ENCODE assay signal across 22 cellular contexts in the genomic region with DNA sequence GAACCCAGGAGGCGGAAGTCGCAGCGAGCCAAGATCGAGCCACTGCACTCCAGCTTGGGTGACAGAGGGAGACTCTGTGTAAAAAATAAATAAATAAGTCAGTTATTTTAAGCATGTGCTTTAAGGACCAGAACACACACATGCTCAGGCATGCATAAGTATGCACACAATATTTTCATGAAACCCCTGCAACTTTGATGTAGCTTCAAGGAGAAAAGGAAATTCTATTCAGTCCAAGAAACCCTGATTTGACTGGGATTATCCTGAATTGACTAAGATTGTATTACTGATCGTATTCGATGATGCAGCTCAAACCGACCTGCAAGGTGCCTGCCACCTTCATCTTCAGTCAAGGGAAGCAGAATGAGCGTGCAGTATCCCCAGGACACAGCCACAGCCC. TPM values are rescaled to one million over a fixed set of nuclear protein-coding genes. Genes with fewer than 3 reads are reported as not detected.
DNase-seq lines count a peak whose midpoint lies in the region; ATAC-seq and TF ChIP-seq lines count a peak whose summit lies in the region.
"Had no signal": no experiment of that assay in that cellular context is flagged by ENCODE, and none has a peak within 500 bp of the region (broad histone marks: within the 10 kb centered on the region; RNA-seq: fewer than 3 reads in every experiment).

No MANE protein-coding gene starts in this region.

- DNase-seq in GM12865 (ENCODE audit: low read depth) (peak; percentile 9), esophagus muscularis mucosa (ENCODE audit: extremely low spot score) (peak; percentile 66), osteoblast (ENCODE audit: insufficient read length, low spot score, missing footprints) (peak; percentile 51), NCI-H2171 treated with DMSO at 0.1 percent for 48 hours (lab: John Stamatoyannopoulos, UW) (no peak), immature natural killer cell (no peak)
- DNase-seq in activated T-helper 1 cell treated with anti-CD3 and anti-CD28 coated beads, Interleukin-12 subunit alpha, Interleukin-12 subunit beta, Interleukin-2, Interleukin-4 antibody, amounts not matched to agents 30 ng/mL and 10 ng/mL and 1 ng/mL, durations not matched to agents 14 hours and 24 hours and 36 hours (ENCODE audit: low spot score) = no peak
- no peak for DNase-seq in stimulated activated CD4-positive, alpha-beta T cell treated with anti-CD3 and anti-CD28 coated beads, Interleukin-15, amount 100 ng/mL, for 24 hours
- DNase-seq: AML-193; Caco-2; Calu3; CD4-positive, alpha-beta T cell; CD8-positive, alpha-beta T cell; DMS79 treated with DMSO at 0.1 percent for 48 hours; GF-D8 had no signal

- peaks cover 28% of the 10 kb centered on the region for H3K27me3 Mint-ChIP-seq in activated T-helper 17 cell treated with anti-CD3 and anti-CD28 coated beads, Interleukin-2, amount 50 U/mL, for 72 hours
- H3K27me3 Mint-ChIP-seq in immature natural killer cell (ENCODE audit: low read depth in 3 of 3) = peaks cover 2 to 20% (median 3%) of the 10 kb centered on the region in 3 donors
- no peaks in the 10 kb centered on the region for H3K27me3 Mint-ChIP-seq in activated T-helper 1 cell treated with anti-CD3 and anti-CD28 coated beads, Interleukin-12 subunit alpha, Interleukin-12 subunit beta, Interleukin-2, Interleukin-4 antibody, amounts not matched to agents 30 ng/mL and 10 ng/mL and 1 ng/mL, durations not matched to agents 14 hours and 24 hours and 36 hours (ENCODE audit: insufficient read depth)

- no peak for TF ChIP-seq CTCF in GM12865 (IDR thresholded peaks at IDR 0.05; ENCODE audit: insufficient read depth, low read depth, low read length, missing control alignments)
- no peak for TF ChIP-seq CTCF in esophagus muscularis mucosa (IDR thresholded peaks at IDR 0.05)
- TF ChIP-seq CTCF in osteoblast (IDR thresholded peaks at IDR 0.05; ENCODE audit: extremely low read depth, low read depth, low read length) = no peak

- H3K36me3 Mint-ChIP-seq in activated T-helper 17 cell treated with anti-CD3 and anti-CD28 coated beads, Interleukin-2, amount 50 U/mL, for 72 hours (ENCODE audit: low read depth) = no peaks in the 10 kb centered on the region
- H3K36me3 Mint-ChIP-seq in immature natural killer cell = no peaks in the 10 kb centered on the region
- no peaks in the 10 kb centered on the region for H3K36me3 Mint-ChIP-seq in activated T-helper 1 cell treated with anti-CD3 and anti-CD28 coated beads, Interleukin-12 subunit alpha, Interleukin-12 subunit beta, Interleukin-2, Interleukin-4 antibody, amounts not matched to agents 30 ng/mL and 10 ng/mL and 1 ng/mL, durations not matched to agents 14 hours and 24 hours and 36 hours (ENCODE audit: low read depth)
- H3K36me3 Mint-ChIP-seq: CD8-positive, alpha-beta T cell had no signal

- H3K4me1 ChIP-seq in esophagus muscularis mucosa (no peaks in the 10 kb centered on the region), osteoblast (ENCODE audit: insufficient read depth, low read length) (no peaks in the 10 kb centered on the region)
- H3K4me1 ChIP-seq: A549, Caco-2 had no signal

- H4K20me1 ChIP-seq in osteoblast (ENCODE audit: insufficient read depth, low read length) = no peaks in the 10 kb centered on the region
- H4K20me1 ChIP-seq: BLaER1 treated with 17β-estradiol and CSF1 and Interleukin-3, amounts not matched to agents 10 nM and 100 nM had no signal

- intact Hi-C loops in esophagus muscularis mucosa (cut with DNase I) = no loop called here
- intact Hi-C loops in activated T-helper 1 cell treated with anti-CD3 and anti-CD28 coated beads, Interleukin-12 subunit alpha, Interleukin-12 subunit beta, Interleukin-2, Interleukin-4 antibody, amounts not matched to agents 30 ng/mL and 10 ng/mL and 1 ng/mL, durations not matched to agents 14 hours and 24 hours and 36 hours (cut with micrococcal nuclease) = no loop called here

- H3K4me3 Mint-ChIP-seq in activated T-helper 17 cell treated with anti-CD3 and anti-CD28 coated beads, Interleukin-2, amount 50 U/mL, for 72 hours = no peak overlapping the region
- no peak overlapping the region for H3K4me3 Mint-ChIP-seq in immature natural killer cell
- no peak overlapping the region for H3K4me3 Mint-ChIP-seq in activated T-helper 1 cell treated with anti-CD3 and anti-CD28 coated beads, Interleukin-12 subunit alpha, Interleukin-12 subunit beta, Interleukin-2, Interleukin-4 antibody, amounts not matched to agents 30 ng/mL and 10 ng/mL and 1 ng/mL, durations not matched to agents 14 hours and 24 hours and 36 hours
- H3K4me3 Mint-ChIP-seq: B cell; CD4-positive, alpha-beta T cell; CD8-positive, alpha-beta T cell had no signal

- H3K36me3 ChIP-seq in esophagus muscularis mucosa (no peaks in the 10 kb centered on the region), osteoblast (ENCODE audit: insufficient read depth, low read length) (no peaks in the 10 kb centered on the region)
- H3K36me3 ChIP-seq: BLaER1 treated with 17β-estradiol and CSF1 and Interleukin-3, amounts not matched to agents 10 nM and 100 nM had no signal

- no peaks in the 10 kb centered on the region for H3K9me3 Mint-ChIP-seq in activated T-helper 17 cell treated with anti-CD3 and anti-CD28 coated beads, Interleukin-2, amount 50 U/mL, for 72 hours
- H3K9me3 Mint-ChIP-seq in immature natural killer cell = no peaks in the 10 kb centered on the region
- H3K9me3 Mint-ChIP-seq in activated T-helper 1 cell treated with anti-CD3 and anti-CD28 coated beads, Interleukin-12 subunit alpha, Interleukin-12 subunit beta, Interleukin-2, Interleukin-4 antibody, amounts not matched to agents 30 ng/mL and 10 ng/mL and 1 ng/mL, durations not matched to agents 14 hours and 24 hours and 36 hours = no peaks in the 10 kb centered on the region
- H3K9me3 Mint-ChIP-seq: CD4-positive, alpha-beta T cell; CD8-positive, alpha-beta T cell had no signal

- H3K79me2 ChIP-seq in osteoblast (ENCODE audit: insufficient read depth, low read length) = no peaks in the 10 kb centered on the region

- H2AFZ ChIP-seq in osteoblast (ENCODE audit: low read length) = no peak overlapping the region

- H3K27ac ChIP-seq in esophagus muscularis mucosa (replicated peaks in 1 of 4) (no peak overlapping the region), osteoblast (ENCODE audit: low read depth, low read length) (no peak overlapping the region)
- H3K27ac ChIP-seq: 22Rv1; A549; BLaER1 treated with 17β-estradiol and CSF1 and Interleukin-3, amounts not matched to agents 10 nM and 100 nM; C4-2B had no signal

- ATAC-seq in activated T-helper 17 cell treated with anti-CD3 and anti-CD28 coated beads, Interleukin-2, amount 50 U/mL, for 72 hours (replicated peaks) = peak; percentile 23
- ATAC-seq: A549; CD8-positive, alpha-beta T cell had no signal

- 93% methylated on average over 8 of the region's 8 CpGs for WGBS in esophagus muscularis mucosa

- TF ChIP-seq POLR2A in esophagus muscularis mucosa (IDR thresholded peaks at IDR 0.05; ENCODE audit: low read depth) = no peak

- no peak for TF ChIP-seq EP300 in esophagus muscularis mucosa (IDR thresholded peaks at IDR 0.05)

- no peaks in the 10 kb centered on the region for H3K9me3 ChIP-seq in esophagus muscularis mucosa
- H3K9me3 ChIP-seq in osteoblast (ENCODE audit: low read depth, low read length) = no peaks in the 10 kb centered on the region
- H3K9me3 ChIP-seq: A549; BLaER1 treated with 17β-estradiol and CSF1 and Interleukin-3, amounts not matched to agents 10 nM and 100 nM; Caco-2 had no signal

- H3K4me1 Mint-ChIP-seq in activated T-helper 17 cell treated with anti-CD3 and anti-CD28 coated beads, Interleukin-2, amount 50 U/mL, for 72 hours = no peaks in the 10 kb centered on the region
- no peaks in the 10 kb centered on the region for H3K4me1 Mint-ChIP-seq in immature natural killer cell
- no peaks in the 10 kb centered on the region for H3K4me1 Mint-ChIP-seq in activated T-helper 1 cell treated with anti-CD3 and anti-CD28 coated beads, Interleukin-12 subunit alpha, Interleukin-12 subunit beta, Interleukin-2, Interleukin-4 antibody, amounts not matched to agents 30 ng/mL and 10 ng/mL and 1 ng/mL, durations not matched to agents 14 hours and 24 hours and 36 hours (ENCODE audit: low read depth)
- H3K4me1 Mint-ChIP-seq: B cell had no signal

- H3K27me3 ChIP-seq in esophagus muscularis mucosa (peaks cover 0 to 17% (median 0%) of the 10 kb centered on the region in 4 donors), osteoblast (ENCODE audit: insufficient read depth, low read length) (no peaks in the 10 kb centered on the region)
- H3K27me3 ChIP-seq: BLaER1 treated with 17β-estradiol and CSF1 and Interleukin-3, amounts not matched to agents 10 nM and 100 nM had no signal

- no peak overlapping the region for H3K4me3 ChIP-seq in GM12865 (ENCODE audit: low read depth, low read length)
- no peak overlapping the region for H3K4me3 ChIP-seq in esophagus muscularis mucosa
- no peak overlapping the region for H3K4me3 ChIP-seq in osteoblast (ENCODE audit: insufficient read depth, low read length)
- H3K4me3 ChIP-seq: A549; BLaER1 treated with 17β-estradiol and CSF1 and Interleukin-3, amounts not matched to agents 10 nM and 100 nM had no signal

- H3K4me2 ChIP-seq in osteoblast (ENCODE audit: insufficient read depth, low read length) = no peak overlapping the region
- H3K4me2 ChIP-seq: A549; BLaER1 treated with 17β-estradiol and CSF1 and Interleukin-3, amounts not matched to agents 10 nM and 100 nM had no signal

- H3K27ac Mint-ChIP-seq in activated T-helper 17 cell treated with anti-CD3 and anti-CD28 coated beads, Interleukin-2, amount 50 U/mL, for 72 hours = no peak overlapping the region
- H3K27ac Mint-ChIP-seq in immature natural killer cell = no peak overlapping the region
- no peak overlapping the region for H3K27ac Mint-ChIP-seq in activated T-helper 1 cell treated with anti-CD3 and anti-CD28 coated beads, Interleukin-12 subunit alpha, Interleukin-12 subunit beta, Interleukin-2, Interleukin-4 antibody, amounts not matched to agents 30 ng/mL and 10 ng/mL and 1 ng/mL, durations not matched to agents 14 hours and 24 hours and 36 hours
- H3K27ac Mint-ChIP-seq: B cell; CD4-positive, alpha-beta T cell; CD8-positive, alpha-beta T cell had no signal

RNA-seq across cellular contexts. Expression of a gene that starts 0.8 kb away (rescaled TPM):
- total RNA-seq in activated T-helper 17 cell treated with anti-CD3 and anti-CD28 coated beads, Interleukin-2, amount 50 U/mL, for 72 hours = 1 to 10 TPM in 1 of 2 donors, under 1 TPM in 1; 0.19 to 2.4 TPM
- not detected for total RNA-seq in esophagus muscularis mucosa
- total RNA-seq in osteoblast = 0.29 and 0.36 TPM in 2 replicates
- polyA plus RNA-seq in immature natural killer cell = not detected
- not detected in 2 replicates for total RNA-seq in activated T-helper 1 cell treated with anti-CD3 and anti-CD28 coated beads, Interleukin-12 subunit alpha, Interleukin-12 subunit beta, Interleukin-2, Interleukin-4 antibody, amounts not matched to agents 30 ng/mL and 10 ng/mL and 1 ng/mL, durations not matched to agents 14 hours and 24 hours and 36 hours
- total RNA-seq: A172; Caco-2; Calu3; CD4-positive, alpha-beta T cell; CD8-positive, alpha-beta T cell had no signal
- polyA plus RNA-seq: BJ had no signal

RNA-seq across cellular contexts. Expression of a gene that starts 49.8 kb away (rescaled TPM):
- total RNA-seq in activated T-helper 17 cell treated with anti-CD3 and anti-CD28 coated beads, Interleukin-2, amount 50 U/mL, for 72 hours = 10 to 100 TPM; 32.9 to 46.6 TPM
- 10 to 100 TPM; 17.4 to 34.7 (median 28.4) TPM for total RNA-seq in esophagus muscularis mucosa
- 19.5 and 20.0 TPM in 2 replicates for total RNA-seq in osteoblast
- polyA plus RNA-seq in immature natural killer cell = 10 to 100 TPM; 19.7 to 29.4 (median 21.0) TPM
- 39.8 and 42.4 TPM in 2 replicates for total RNA-seq in activated T-helper 1 cell treated with anti-CD3 and anti-CD28 coated beads, Interleukin-12 subunit alpha, Interleukin-12 subunit beta, Interleukin-2, Interleukin-4 antibody, amounts not matched to agents 30 ng/mL and 10 ng/mL and 1 ng/mL, durations not matched to agents 14 hours and 24 hours and 36 hours

Comparison
In these comparisons a context has a peak if more than half of its experiments do, and no peak if none do; other contexts are left out.
1. DNase-seq: peak in GM12865 (single experiment), esophagus muscularis mucosa (single experiment) and osteoblast (single experiment); none in NCI-H2171 treated with DMSO at 0.1 percent for 48 hours (single experiment), immature natural killer cell (0 of 3), activated T-helper 1 cell treated with anti-CD3 and anti-CD28 coated beads, Interleukin-12 subunit alpha, Interleukin-12 subunit beta, Interleukin-2, Interleukin-4 antibody, amounts not matched to agents 30 ng/mL and 10 ng/mL and 1 ng/mL, durations not matched to agents 14 hours and 24 hours and 36 hours (single experiment) and stimulated activated CD4-positive, alpha-beta T cell treated with anti-CD3 and anti-CD28 coated beads, Interleukin-15, amount 100 ng/mL, for 24 hours (single experiment).